Comparison of ENCODE assay signal across 8 cellular contexts in genomic region chr6:68778356-68779020, GRCh38.
DNase-seq lines count a peak whose midpoint lies in the region; ATAC-seq and TF ChIP-seq lines count a peak whose summit lies in the region.

No MANE protein-coding gene starts in this region.

- H3K36me3 ChIP-seq in hepatocyte (replicated peaks; ENCODE audit: insufficient read depth, low read depth) (no peaks in the 10 kb centered on the region), testis (ENCODE audit: low read depth, missing control alignments) (no peaks in the 10 kb centered on the region)

- H3K4me2 ChIP-seq in hepatocyte = no peak overlapping the region

- no peaks in the 10 kb centered on the region for H3K79me2 ChIP-seq in hepatocyte

- H3K27ac ChIP-seq in hepatocyte = no peak overlapping the region
- H3K27ac ChIP-seq in testis = no peak overlapping the region

- in situ Hi-C loops in ACHN (cut with HindIII; ENCODE audit: low pct_ligation_motif_present, low pct_unique_long_range_greater_than_20kb, low sequenced_read_pairs) = no loop called here

- 55% methylated on average over 5 of the region's 5 CpGs for WGBS in hepatocyte (ENCODE audit: low lambda C conversion rate, missing lambda C conversion rate)
- whole genome bisulfite sequencing in testis, 2 donors = 52 to 53% methylated on average over 5 of the region's 5 CpGs

- intact Hi-C loops in testis (cut with DNase I; ENCODE audit: low total_unique reads) = no loop called here

- DNase-seq in ACHN = peak; percentile 53
- peak; percentile 32 for DNase-seq in NCI-H2107 (lab: John Stamatoyannopoulos, UW)
- peak in 40 of 56 donors; percentile 8 to 77 (median 52) for DNase-seq in amygdala (lab: John Stamatoyannopoulos, UW)
- peak; percentile 48 for DNase-seq in hepatocyte (ENCODE audit: low spot score)
- DNase-seq in testis = peak; percentile 32
- DNase-seq in GOT3 (lab: John Stamatoyannopoulos, UW) = no peak
- no peak for DNase-seq in HuH-7 (ENCODE audit: low spot score)

- H3K4me1 ChIP-seq in hepatocyte (ENCODE audit: insufficient read depth) (no peaks in the 10 kb centered on the region), testis (no peaks in the 10 kb centered on the region)

- H3K9me2 ChIP-seq in hepatocyte (replicated peaks; ENCODE audit: insufficient read depth) = no peaks in the 10 kb centered on the region

- H2AFZ ChIP-seq in hepatocyte = no peak overlapping the region

- ATAC-seq in GM19463 (IDR thresholded peaks at IDR 0.05; ENCODE audit: unreplicated experiment) = peak; percentile 65

- TF ChIP-seq POLR2A in testis (IDR thresholded peaks at IDR 0.05) = no peak

- H3K27me3 ChIP-seq in hepatocyte (no peaks in the 10 kb centered on the region), testis (no peaks in the 10 kb centered on the region)

- H3K4me3 ChIP-seq in hepatocyte = no peak overlapping the region
- no peak overlapping the region for H3K4me3 ChIP-seq in testis

- H3K9me3 ChIP-seq in hepatocyte (ENCODE audit: low read depth) (no peaks in the 10 kb centered on the region), testis (no peaks in the 10 kb centered on the region)

- peak; percentile 64 for TF ChIP-seq CTCF in hepatocyte (IDR thresholded peaks at IDR 0.05; ENCODE audit: poor library complexity)
- TF ChIP-seq CTCF in testis (IDR thresholded peaks at IDR 0.05) = peak; percentile 45 to 62 (median 52)

- H4K20me1 ChIP-seq in hepatocyte (ENCODE audit: insufficient read depth, poor library complexity, severe bottlenecking) = no peaks in the 10 kb centered on the region

Comparison
In these comparisons a context has a peak if more than half of its experiments do, and no peak if none do; other contexts are left out.
1. DNase-seq: peak in ACHN (single experiment), NCI-H2107 (single experiment), amygdala (40 of 56), hepatocyte (single experiment) and testis (single experiment); none in GOT3 (single experiment) and HuH-7 (single experiment).